ENCODE assay signal across 1 cellular context in the genomic region with DNA sequence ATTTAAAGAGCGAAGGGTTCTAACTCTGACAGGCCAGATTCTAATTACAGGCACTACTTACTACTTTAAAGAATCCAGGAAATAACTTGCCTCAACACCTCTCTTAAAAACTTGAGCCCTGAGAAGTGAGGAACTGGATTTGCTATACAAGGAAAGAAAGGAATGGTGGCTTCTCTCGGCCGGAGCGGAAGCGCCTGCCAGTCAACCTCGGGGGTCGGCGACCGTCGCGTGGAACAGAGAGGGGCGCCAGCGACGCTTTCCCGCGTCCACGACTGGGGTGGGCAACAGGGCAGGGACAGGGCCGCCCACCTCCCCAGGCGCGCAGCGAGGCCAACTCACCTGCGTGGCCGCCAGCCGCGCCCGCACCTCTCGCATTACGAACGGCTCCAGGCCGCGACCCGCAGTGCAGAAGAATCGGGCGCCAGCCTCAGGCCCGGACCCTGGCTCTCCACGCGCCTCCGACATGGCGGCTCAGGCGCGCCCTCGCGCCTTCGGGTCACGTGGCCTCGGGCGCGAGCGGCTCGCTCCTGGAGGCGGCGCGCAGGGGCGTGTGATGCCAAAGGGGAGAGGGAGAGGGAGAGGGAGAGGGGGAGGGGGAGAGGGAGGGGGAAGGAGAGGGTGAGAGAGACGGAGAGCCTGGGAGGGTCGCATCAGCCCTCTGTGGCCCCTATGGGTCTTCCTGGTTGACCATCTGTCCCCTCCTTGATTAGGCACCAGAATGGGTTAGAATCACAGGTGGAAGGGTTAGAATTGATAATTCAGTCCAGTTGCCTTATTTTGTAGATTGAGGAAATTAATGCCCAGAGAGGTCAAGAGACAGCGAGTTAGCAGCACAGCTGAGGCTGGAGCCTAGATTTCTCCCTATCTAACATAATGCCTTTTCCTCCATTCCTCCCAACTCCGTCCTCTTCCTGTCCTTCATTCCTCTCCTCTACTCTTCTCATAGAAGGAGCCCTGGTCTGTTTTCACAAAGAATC.
TF ChIP-seq lines count a peak whose summit lies in the region.

A gene with protein sequence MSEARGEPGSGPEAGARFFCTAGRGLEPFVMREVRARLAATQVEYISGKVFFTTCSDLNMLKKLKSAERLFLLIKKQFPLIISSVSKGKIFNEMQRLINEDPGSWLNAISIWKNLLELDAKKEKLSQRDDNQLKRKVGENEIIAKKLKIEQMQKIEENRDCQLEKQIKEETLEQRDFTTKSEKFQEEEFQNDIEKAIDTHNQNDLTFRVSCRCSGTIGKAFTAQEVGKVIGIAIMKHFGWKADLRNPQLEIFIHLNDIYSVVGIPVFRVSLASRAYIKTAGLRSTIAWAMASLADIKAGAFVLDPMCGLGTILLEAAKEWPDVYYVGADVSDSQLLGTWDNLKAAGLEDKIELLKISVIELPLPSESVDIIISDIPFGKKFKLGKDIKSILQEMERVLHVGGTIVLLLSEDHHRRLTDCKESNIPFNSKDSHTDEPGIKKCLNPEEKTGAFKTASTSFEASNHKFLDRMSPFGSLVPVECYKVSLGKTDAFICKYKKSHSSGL (minus strand): TSS at position 484 of the 977 bp plus-strand sequence. CDS start 19 bp downstream, at position 465.

TF ChIP-seq in HepG2, 621 proteins besides CTCF, POLR2A, EP300 and RAD21 (continued from another document and continues in another):
- TF ChIP-seq, protein P1, sequence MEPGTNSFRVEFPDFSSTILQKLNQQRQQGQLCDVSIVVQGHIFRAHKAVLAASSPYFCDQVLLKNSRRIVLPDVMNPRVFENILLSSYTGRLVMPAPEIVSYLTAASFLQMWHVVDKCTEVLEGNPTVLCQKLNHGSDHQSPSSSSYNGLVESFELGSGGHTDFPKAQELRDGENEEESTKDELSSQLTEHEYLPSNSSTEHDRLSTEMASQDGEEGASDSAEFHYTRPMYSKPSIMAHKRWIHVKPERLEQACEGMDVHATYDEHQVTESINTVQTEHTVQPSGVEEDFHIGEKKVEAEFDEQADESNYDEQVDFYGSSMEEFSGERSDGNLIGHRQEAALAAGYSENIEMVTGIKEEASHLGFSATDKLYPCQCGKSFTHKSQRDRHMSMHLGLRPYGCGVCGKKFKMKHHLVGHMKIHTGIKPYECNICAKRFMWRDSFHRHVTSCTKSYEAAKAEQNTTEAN (CRISPR knock-in tag; conservative IDR thresholded peaks at IDR 0.05), result peak; percentile 90
- peak; percentile 94 for TF ChIP-seq NCOA1 (CRISPR knock-in tag; IDR thresholded peaks at IDR 0.05)
- TF ChIP-seq TCF12 (IDR thresholded peaks at IDR 0.05), result no peak
- TF ChIP-seq TCF12 (CRISPR knock-in tag; IDR thresholded peaks at IDR 0.05), result peak; percentile 93
- TF ChIP-seq ZNF737 (CRISPR knock-in tag; IDR thresholded peaks at IDR 0.05; ENCODE audit: borderline replicate concordance), result no peak
- TF ChIP-seq, protein P2, sequence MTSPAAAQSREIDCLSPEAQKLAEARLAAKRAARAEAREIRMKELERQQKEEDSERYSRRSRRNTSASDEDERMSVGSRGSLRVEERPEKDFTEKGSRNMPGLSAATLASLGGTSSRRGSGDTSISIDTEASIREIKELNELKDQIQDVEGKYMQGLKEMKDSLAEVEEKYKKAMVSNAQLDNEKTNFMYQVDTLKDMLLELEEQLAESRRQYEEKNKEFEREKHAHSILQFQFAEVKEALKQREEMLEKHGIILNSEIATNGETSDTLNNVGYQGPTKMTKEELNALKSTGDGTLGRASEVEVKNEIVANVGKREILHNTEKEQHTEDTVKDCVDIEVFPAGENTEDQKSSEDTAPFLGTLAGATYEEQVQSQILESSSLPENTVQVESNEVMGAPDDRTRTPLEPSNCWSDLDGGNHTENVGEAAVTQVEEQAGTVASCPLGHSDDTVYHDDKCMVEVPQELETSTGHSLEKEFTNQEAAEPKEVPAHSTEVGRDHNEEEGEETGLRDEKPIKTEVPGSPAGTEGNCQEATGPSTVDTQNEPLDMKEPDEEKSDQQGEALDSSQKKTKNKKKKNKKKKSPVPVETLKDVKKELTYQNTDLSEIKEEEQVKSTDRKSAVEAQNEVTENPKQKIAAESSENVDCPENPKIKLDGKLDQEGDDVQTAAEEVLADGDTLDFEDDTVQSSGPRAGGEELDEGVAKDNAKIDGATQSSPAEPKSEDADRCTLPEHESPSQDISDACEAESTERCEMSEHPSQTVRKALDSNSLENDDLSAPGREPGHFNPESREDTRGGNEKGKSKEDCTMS (CRISPR knock-in tag; conservative IDR thresholded peaks at IDR 0.05), result no peak
- no peak for TF ChIP-seq REXO4 (CRISPR knock-in tag; IDR thresholded peaks at IDR 0.05; ENCODE audit: borderline replicate concordance)
- TF ChIP-seq CENPT (CRISPR knock-in tag; IDR thresholded peaks at IDR 0.05; ENCODE audit: low read depth), result peak; percentile 76; the same call in 1 of the 2 replicates
- TF ChIP-seq SNRNP70 (IDR thresholded peaks at IDR 0.05; ENCODE audit: low read depth, low read length), result no peak
- TF ChIP-seq HIVEP1 (CRISPR knock-in tag; IDR thresholded peaks at IDR 0.05), result peak; percentile 92
- TF ChIP-seq RORA (CRISPR knock-in tag; IDR thresholded peaks at IDR 0.05), result no peak
- TF ChIP-seq, protein P3, sequence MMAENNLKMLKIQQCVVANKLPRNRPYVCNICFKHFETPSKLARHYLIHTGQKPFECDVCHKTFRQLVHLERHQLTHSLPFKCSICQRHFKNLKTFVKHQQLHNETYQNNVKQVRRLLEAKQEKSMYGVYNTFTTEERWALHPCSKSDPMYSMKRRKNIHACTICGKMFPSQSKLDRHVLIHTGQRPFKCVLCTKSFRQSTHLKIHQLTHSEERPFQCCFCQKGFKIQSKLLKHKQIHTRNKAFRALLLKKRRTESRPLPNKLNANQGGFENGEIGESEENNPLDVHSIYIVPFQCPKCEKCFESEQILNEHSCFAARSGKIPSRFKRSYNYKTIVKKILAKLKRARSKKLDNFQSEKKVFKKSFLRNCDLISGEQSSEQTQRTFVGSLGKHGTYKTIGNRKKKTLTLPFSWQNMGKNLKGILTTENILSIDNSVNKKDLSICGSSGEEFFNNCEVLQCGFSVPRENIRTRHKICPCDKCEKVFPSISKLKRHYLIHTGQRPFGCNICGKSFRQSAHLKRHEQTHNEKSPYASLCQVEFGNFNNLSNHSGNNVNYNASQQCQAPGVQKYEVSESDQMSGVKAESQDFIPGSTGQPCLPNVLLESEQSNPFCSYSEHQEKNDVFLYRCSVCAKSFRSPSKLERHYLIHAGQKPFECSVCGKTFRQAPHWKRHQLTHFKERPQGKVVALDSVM (CRISPR knock-in tag; IDR thresholded peaks at IDR 0.05), result 0 out of 2 replicates have a peak, but pooled peaks have one; percentile 27
- TF ChIP-seq ZNF121 (CRISPR knock-in tag; IDR thresholded peaks at IDR 0.05), result no peak
- TF ChIP-seq, protein P4, sequence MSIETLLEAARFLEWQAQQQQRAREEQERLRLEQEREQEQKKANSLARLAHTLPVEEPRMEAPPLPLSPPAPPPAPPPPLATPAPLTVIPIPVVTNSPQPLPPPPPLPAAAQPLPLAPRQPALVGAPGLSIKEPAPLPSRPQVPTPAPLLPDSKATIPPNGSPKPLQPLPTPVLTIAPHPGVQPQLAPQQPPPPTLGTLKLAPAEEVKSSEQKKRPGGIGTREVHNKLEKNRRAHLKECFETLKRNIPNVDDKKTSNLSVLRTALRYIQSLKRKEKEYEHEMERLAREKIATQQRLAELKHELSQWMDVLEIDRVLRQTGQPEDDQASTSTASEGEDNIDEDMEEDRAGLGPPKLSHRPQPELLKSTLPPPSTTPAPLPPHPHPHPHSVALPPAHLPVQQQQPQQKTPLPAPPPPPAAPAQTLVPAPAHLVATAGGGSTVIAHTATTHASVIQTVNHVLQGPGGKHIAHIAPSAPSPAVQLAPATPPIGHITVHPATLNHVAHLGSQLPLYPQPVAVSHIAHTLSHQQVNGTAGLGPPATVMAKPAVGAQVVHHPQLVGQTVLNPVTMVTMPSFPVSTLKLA (IDR thresholded peaks at IDR 0.05), result no peak; the same call in 1 of the 2 replicates
- TF ChIP-seq, protein P5, sequence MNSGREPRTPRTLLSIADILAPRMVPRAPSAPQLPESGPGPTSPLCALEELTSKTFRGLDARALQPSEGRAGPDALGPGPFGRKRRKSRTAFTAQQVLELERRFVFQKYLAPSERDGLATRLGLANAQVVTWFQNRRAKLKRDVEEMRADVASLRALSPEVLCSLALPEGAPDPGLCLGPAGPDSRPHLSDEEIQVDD (CRISPR knock-in tag; IDR thresholded peaks at IDR 0.05; ENCODE audit: borderline replicate concordance), result peak; percentile 98
- TF ChIP-seq, protein P6, sequence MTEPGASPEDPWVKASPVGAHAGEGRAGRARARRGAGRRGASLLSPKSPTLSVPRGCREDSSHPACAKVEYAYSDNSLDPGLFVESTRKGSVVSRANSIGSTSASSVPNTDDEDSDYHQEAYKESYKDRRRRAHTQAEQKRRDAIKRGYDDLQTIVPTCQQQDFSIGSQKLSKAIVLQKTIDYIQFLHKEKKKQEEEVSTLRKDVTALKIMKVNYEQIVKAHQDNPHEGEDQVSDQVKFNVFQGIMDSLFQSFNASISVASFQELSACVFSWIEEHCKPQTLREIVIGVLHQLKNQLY (CRISPR knock-in tag; IDR thresholded peaks at IDR 0.05), result peak; percentile 83; the same call in 1 of the 2 replicates
- TF ChIP-seq, protein P7, sequence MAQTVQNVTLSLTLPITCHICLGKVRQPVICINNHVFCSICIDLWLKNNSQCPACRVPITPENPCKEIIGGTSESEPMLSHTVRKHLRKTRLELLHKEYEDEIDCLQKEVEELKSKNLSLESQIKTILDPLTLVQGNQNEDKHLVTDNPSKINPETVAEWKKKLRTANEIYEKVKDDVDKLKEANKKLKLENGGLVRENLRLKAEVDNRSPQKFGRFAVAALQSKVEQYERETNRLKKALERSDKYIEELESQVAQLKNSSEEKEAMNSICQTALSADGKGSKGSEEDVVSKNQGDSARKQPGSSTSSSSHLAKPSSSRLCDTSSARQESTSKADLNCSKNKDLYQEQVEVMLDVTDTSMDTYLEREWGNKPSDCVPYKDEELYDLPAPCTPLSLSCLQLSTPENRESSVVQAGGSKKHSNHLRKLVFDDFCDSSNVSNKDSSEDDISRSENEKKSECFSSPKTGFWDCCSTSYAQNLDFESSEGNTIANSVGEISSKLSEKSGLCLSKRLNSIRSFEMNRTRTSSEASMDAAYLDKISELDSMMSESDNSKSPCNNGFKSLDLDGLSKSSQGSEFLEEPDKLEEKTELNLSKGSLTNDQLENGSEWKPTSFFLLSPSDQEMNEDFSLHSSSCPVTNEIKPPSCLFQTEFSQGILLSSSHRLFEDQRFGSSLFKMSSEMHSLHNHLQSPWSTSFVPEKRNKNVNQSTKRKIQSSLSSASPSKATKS (CRISPR knock-in tag; IDR thresholded peaks at IDR 0.05), result no peak
- peak; percentile 98 for TF ChIP-seq ZBTB7A (CRISPR knock-in tag; IDR thresholded peaks at IDR 0.05)
- 0 out of 2 replicates have a peak, but pooled peaks have one; percentile 51 for TF ChIP-seq TGIF2 (CRISPR knock-in tag; IDR thresholded peaks at IDR 0.05)
- peak; percentile 69; the same call in 1 of the 2 replicates for TF ChIP-seq GFI1 (CRISPR knock-in tag; IDR thresholded peaks at IDR 0.05; ENCODE audit: borderline replicate concordance)
- peak; percentile 60; the same call in 1 of the 2 replicates for TF ChIP-seq ZNF468 (CRISPR knock-in tag; IDR thresholded peaks at IDR 0.05)
- TF ChIP-seq, protein P8, sequence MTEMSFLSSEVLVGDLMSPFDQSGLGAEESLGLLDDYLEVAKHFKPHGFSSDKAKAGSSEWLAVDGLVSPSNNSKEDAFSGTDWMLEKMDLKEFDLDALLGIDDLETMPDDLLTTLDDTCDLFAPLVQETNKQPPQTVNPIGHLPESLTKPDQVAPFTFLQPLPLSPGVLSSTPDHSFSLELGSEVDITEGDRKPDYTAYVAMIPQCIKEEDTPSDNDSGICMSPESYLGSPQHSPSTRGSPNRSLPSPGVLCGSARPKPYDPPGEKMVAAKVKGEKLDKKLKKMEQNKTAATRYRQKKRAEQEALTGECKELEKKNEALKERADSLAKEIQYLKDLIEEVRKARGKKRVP (CRISPR knock-in tag; IDR thresholded peaks at IDR 0.05), result peak in 1 of 2 experiments; percentile 70; a peak in 1 of 4 replicates
- TF ChIP-seq IRF2 (CRISPR knock-in tag; IDR thresholded peaks at IDR 0.05), result peak; percentile 45; the same call in 1 of the 2 replicates
- peak; percentile 85; the same call in 1 of the 2 replicates for TF ChIP-seq ZSCAN21 (CRISPR knock-in tag; IDR thresholded peaks at IDR 0.05; ENCODE audit: borderline replicate concordance)
- TF ChIP-seq SNAI1 (CRISPR knock-in tag; IDR thresholded peaks at IDR 0.05; ENCODE audit: borderline replicate concordance), result peak; percentile 98
- no peak for TF ChIP-seq ZNF577 (CRISPR knock-in tag; IDR thresholded peaks at IDR 0.05; ENCODE audit: borderline replicate concordance, low read depth)
- TF ChIP-seq, protein P9, sequence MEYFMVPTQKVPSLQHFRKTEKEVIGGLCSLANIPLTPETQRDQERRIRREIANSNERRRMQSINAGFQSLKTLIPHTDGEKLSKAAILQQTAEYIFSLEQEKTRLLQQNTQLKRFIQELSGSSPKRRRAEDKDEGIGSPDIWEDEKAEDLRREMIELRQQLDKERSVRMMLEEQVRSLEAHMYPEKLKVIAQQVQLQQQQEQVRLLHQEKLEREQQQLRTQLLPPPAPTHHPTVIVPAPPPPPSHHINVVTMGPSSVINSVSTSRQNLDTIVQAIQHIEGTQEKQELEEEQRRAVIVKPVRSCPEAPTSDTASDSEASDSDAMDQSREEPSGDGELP (IDR thresholded peaks at IDR 0.05; ENCODE audit: borderline replicate concordance, low read depth), result no peak
- TF ChIP-seq POLR2G (IDR thresholded peaks at IDR 0.05; ENCODE audit: low read depth, low read length), result peak; percentile 92
